13 cellular contexts compared by ENCODE assay signal in genomic region chr4:85391568-85392410, GRCh38.
DNase-seq lines count a peak whose midpoint lies in the region; ATAC-seq and TF ChIP-seq lines count a peak whose summit lies in the region.
"Had no signal": no experiment of that assay in that cellular context is flagged by ENCODE, and none has a peak within 500 bp of the region (broad histone marks: within the 10 kb centered on the region; RNA-seq: fewer than 3 reads in every experiment).

No MANE protein-coding gene starts in this region.

- H3K27me3 Mint-ChIP-seq in T-helper 2 cell treated with Interferon-gamma antibody and Interleukin-4, amounts not matched to agents 5 μg/mL and 100 μg/mL, for 36 hours (ENCODE audit: low read depth) = no peaks in the 10 kb centered on the region
- no peaks in the 10 kb centered on the region for H3K27me3 Mint-ChIP-seq in neural progenitor cell (ENCODE audit: insufficient read depth, low read depth)

- no peaks in the 10 kb centered on the region for H3K4me1 Mint-ChIP-seq in T-helper 2 cell treated with Interferon-gamma antibody and Interleukin-4, amounts not matched to agents 5 μg/mL and 100 μg/mL, for 36 hours (ENCODE audit: low read depth)
- H3K4me1 Mint-ChIP-seq in neural progenitor cell = no peaks in the 10 kb centered on the region

- no peaks in the 10 kb centered on the region for H4K20me1 ChIP-seq in neural progenitor cell (ENCODE audit: low read depth)
- H4K20me1 ChIP-seq: BLaER1 had no signal

- peak; percentile 94 for ATAC-seq in GM18505 (IDR thresholded peaks at IDR 0.05; ENCODE audit: unreplicated experiment)
- ATAC-seq in GM19463 (IDR thresholded peaks at IDR 0.05; ENCODE audit: unreplicated experiment) = peak; percentile 78
- ATAC-seq in HG02885 (IDR thresholded peaks at IDR 0.05; ENCODE audit: poor library complexity, unreplicated experiment) = peak; percentile 88
- ATAC-seq in HG03571 (IDR thresholded peaks at IDR 0.05; ENCODE audit: unreplicated experiment) = peak; percentile 83
- no peak for ATAC-seq in left lobe of liver
- ATAC-seq: right cardiac atrium had no signal

- H3K27me3 ChIP-seq in neural progenitor cell = no peaks in the 10 kb centered on the region
- H3K27me3 ChIP-seq: BLaER1 had no signal

- no peak for TF ChIP-seq POLR2A in GM18505 (IDR thresholded peaks at IDR 0.05; ENCODE audit: borderline replicate concordance, extremely low read depth, insufficient read depth, insufficient read length)

- no peaks in the 10 kb centered on the region for H3K4me1 ChIP-seq in neural progenitor cell
- H3K4me1 ChIP-seq: BLaER1 had no signal

- no peak overlapping the region for H3K27ac Mint-ChIP-seq in T-helper 2 cell treated with Interferon-gamma antibody and Interleukin-4, amounts not matched to agents 5 μg/mL and 100 μg/mL, for 36 hours
- no peak overlapping the region for H3K27ac Mint-ChIP-seq in neural progenitor cell

- H2AFZ ChIP-seq in neural progenitor cell (replicated peaks) = no peak overlapping the region

- no peaks in the 10 kb centered on the region for H3F3A ChIP-seq in neural progenitor cell (ENCODE audit: low read depth)

- no peak for TF ChIP-seq CTCF in neural progenitor cell (IDR thresholded peaks at IDR 0.05)

- H3K9me3 ChIP-seq in neural progenitor cell (ENCODE audit: low read depth) = no peaks in the 10 kb centered on the region
- H3K9me3 ChIP-seq: BLaER1 had no signal

- no peak for DNase-seq in T-helper 2 cell treated with Interferon-gamma antibody and Interleukin-4, amounts not matched to agents 5 μg/mL and 100 μg/mL, for 36 hours (ENCODE audit: low spot score)
- DNase-seq in left lobe of liver (ENCODE audit: low spot score) = no peak
- DNase-seq in foreskin melanocyte = no peak
- no peak for DNase-seq in neural progenitor cell (ENCODE audit: low spot score)
- DNase-seq: activated naive CD4-positive, alpha-beta T cell; cortex of kidney; NCI-H2081 treated with DMSO at 0.1 percent for 48 hours; right cardiac atrium had no signal

- H3K36me3 ChIP-seq in neural progenitor cell = no peaks in the 10 kb centered on the region
- H3K36me3 ChIP-seq: BLaER1 had no signal

- no peak overlapping the region for H3K4me2 ChIP-seq in neural progenitor cell
- H3K4me2 ChIP-seq: BLaER1 had no signal

- no peak overlapping the region for H3K9ac ChIP-seq in neural progenitor cell
- H3K9ac ChIP-seq: BLaER1 had no signal

- H3K9me3 Mint-ChIP-seq in T-helper 2 cell treated with Interferon-gamma antibody and Interleukin-4, amounts not matched to agents 5 μg/mL and 100 μg/mL, for 36 hours = no peaks in the 10 kb centered on the region
- H3K9me3 Mint-ChIP-seq in neural progenitor cell = peaks cover 3% of the 10 kb centered on the region

- no peaks in the 10 kb centered on the region for H3K36me3 Mint-ChIP-seq in T-helper 2 cell treated with Interferon-gamma antibody and Interleukin-4, amounts not matched to agents 5 μg/mL and 100 μg/mL, for 36 hours (ENCODE audit: low read depth)
- no peaks in the 10 kb centered on the region for H3K36me3 Mint-ChIP-seq in neural progenitor cell

- no peaks in the 10 kb centered on the region for H3K79me2 ChIP-seq in neural progenitor cell (ENCODE audit: low read depth)

- no peak overlapping the region for H3K4me3 ChIP-seq in neural progenitor cell
- H3K4me3 ChIP-seq: BLaER1 had no signal

- H3K4me3 Mint-ChIP-seq in T-helper 2 cell treated with Interferon-gamma antibody and Interleukin-4, amounts not matched to agents 5 μg/mL and 100 μg/mL, for 36 hours = no peak overlapping the region
- no peak overlapping the region for H3K4me3 Mint-ChIP-seq in neural progenitor cell

- no peak overlapping the region for H3K27ac ChIP-seq in neural progenitor cell
- H3K27ac ChIP-seq: BLaER1 had no signal
